ENCODE assay signal across 8 cellular contexts in the genomic region with DNA sequence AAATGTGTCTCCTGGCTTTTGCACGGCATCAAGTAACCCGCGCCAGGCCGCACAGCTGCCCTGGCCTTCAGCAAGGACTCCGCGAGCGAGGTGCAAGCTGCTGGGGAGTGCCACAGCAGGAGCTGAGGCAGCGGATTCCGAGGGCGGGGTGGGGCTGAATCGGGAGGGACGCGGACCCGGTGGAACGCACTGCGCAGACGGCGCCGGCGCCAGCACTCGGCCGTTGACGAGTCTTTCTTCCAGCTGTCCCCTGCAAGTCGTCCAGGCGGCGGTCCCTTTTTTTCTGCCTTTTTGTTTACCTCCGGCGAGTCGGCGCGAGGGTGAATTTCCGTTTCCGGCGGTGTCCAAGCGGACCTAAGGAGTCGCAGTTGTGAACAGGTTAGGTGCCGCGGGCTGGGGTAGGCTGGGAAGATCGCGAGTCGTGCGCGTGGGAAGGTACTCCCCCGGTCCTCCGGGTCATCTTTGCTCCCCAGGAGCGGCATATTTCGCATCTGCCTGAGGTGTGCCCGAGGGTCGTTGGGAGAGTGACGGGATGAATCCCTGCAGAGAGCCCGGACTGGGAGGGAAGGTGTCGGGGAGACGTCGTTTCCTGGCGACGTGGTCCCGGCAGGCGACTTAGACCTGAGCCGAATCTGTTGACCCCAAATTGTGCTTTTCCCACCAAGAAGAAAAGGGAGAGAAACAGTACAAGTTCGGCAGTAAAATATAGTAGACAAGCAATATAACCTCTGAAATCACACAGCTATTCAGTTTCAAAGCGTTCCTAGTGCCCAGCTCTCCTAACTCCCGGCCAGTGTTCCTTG.
DNase-seq lines count a peak whose midpoint lies in the region; ATAC-seq and TF ChIP-seq lines count a peak whose summit lies in the region.
"Not testable (repeated sequence)": the region's sequence is repeated elsewhere in the genome, so short reads cannot be mapped to it uniquely, and the experiment has no call there.

No MANE protein-coding gene starts in this region.

- not testable (repeated sequence) for H3K27me3 Mint-ChIP-seq in activated T-helper 2 cell treated with anti-CD3 and anti-CD28 coated beads, Interferon-gamma antibody, Interleukin-2, Interleukin-4, amounts not matched to agents 10 μg/mL and 5 μg/mL and 100 μg/mL, durations not matched to agents 14 hours and 24 hours and 36 hours (ENCODE audit: low read depth)

- not testable (repeated sequence) for H3K9me3 Mint-ChIP-seq in activated T-helper 2 cell treated with anti-CD3 and anti-CD28 coated beads, Interferon-gamma antibody, Interleukin-2, Interleukin-4, amounts not matched to agents 10 μg/mL and 5 μg/mL and 100 μg/mL, durations not matched to agents 14 hours and 24 hours and 36 hours

- peak; percentile 77 for ATAC-seq in GM21717 (IDR thresholded peaks at IDR 0.05; ENCODE audit: unreplicated experiment)

- peak overlapping the region; percentile 98 for H3K27ac Mint-ChIP-seq in activated T-helper 2 cell treated with anti-CD3 and anti-CD28 coated beads, Interferon-gamma antibody, Interleukin-2, Interleukin-4, amounts not matched to agents 10 μg/mL and 5 μg/mL and 100 μg/mL, durations not matched to agents 14 hours and 24 hours and 36 hours

- H3K4me3 ChIP-seq in Jurkat, Clone E6-1 (ENCODE audit: low read length): peak overlapping the region; percentile 67
- H3K4me3 ChIP-seq in fibroblast of pulmonary artery (replicated peaks; ENCODE audit: low read depth, low read length) (peak overlapping the region; percentile 77), muscle layer of duodenum (ENCODE audit: low read depth in 1 of 2, low read length in 2 of 2) (peak overlapping the region; percentile 53 to 72)

- H3K4me3 Mint-ChIP-seq in activated T-helper 2 cell treated with anti-CD3 and anti-CD28 coated beads, Interferon-gamma antibody, Interleukin-2, Interleukin-4, amounts not matched to agents 10 μg/mL and 5 μg/mL and 100 μg/mL, durations not matched to agents 14 hours and 24 hours and 36 hours (ENCODE audit: low read depth): peak overlapping the region; percentile 99

- peaks cover 24% of the 10 kb centered on the region for H3K4me1 Mint-ChIP-seq in activated T-helper 2 cell treated with anti-CD3 and anti-CD28 coated beads, Interferon-gamma antibody, Interleukin-2, Interleukin-4, amounts not matched to agents 10 μg/mL and 5 μg/mL and 100 μg/mL, durations not matched to agents 14 hours and 24 hours and 36 hours (ENCODE audit: low read depth)

- not testable (repeated sequence) for H3K9me3 ChIP-seq in muscle layer of duodenum (ENCODE audit: control insufficient read depth in 1 of 2, low read length in 2 of 2)

- not testable (repeated sequence) for TF ChIP-seq CTCF in fibroblast of pulmonary artery (IDR thresholded peaks at IDR 0.05; ENCODE audit: low read length, missing control alignments)

- intact Hi-C loops in activated T-helper 2 cell treated with anti-CD3 and anti-CD28 coated beads, Interferon-gamma antibody, Interleukin-2, Interleukin-4, amounts not matched to agents 10 μg/mL and 5 μg/mL and 100 μg/mL, durations not matched to agents 14 hours and 24 hours and 36 hours (cut with micrococcal nuclease): not testable (repeated sequence)

- not testable (repeated sequence) for H3K4me1 ChIP-seq in muscle layer of duodenum (ENCODE audit: control insufficient read depth in 1 of 2, insufficient read depth in 2 of 2, low read length in 2 of 2)

- peak overlapping the region; percentile 23 for H3K27ac ChIP-seq in muscle layer of duodenum (ENCODE audit: low read length)

- H3K36me3 ChIP-seq in muscle layer of duodenum (ENCODE audit: control insufficient read depth in 1 of 2, insufficient read depth in 2 of 2, low read length in 2 of 2): not testable (repeated sequence)

- H3K36me3 Mint-ChIP-seq in activated T-helper 2 cell treated with anti-CD3 and anti-CD28 coated beads, Interferon-gamma antibody, Interleukin-2, Interleukin-4, amounts not matched to agents 10 μg/mL and 5 μg/mL and 100 μg/mL, durations not matched to agents 14 hours and 24 hours and 36 hours (ENCODE audit: low read depth): not testable (repeated sequence)

- H3K27me3 ChIP-seq in muscle layer of duodenum (ENCODE audit: low read depth, low read length): not testable (repeated sequence)

- DNase-seq in DMS 273 treated with DMSO at 0.1 percent for 48 hours (lab: John Stamatoyannopoulos, UW) (peak; percentile 44), RKO (ENCODE audit: low spot score) (peak; percentile 88), fibroblast of pulmonary artery (ENCODE audit: low read depth) (peak; percentile 49)
- DNase-seq in Jurkat, Clone E6-1 (ENCODE audit: low read depth, low spot score): peak; percentile 47
- DNase-seq in activated T-helper 2 cell treated with anti-CD3 and anti-CD28 coated beads, Interferon-gamma antibody, Interleukin-2, Interleukin-4, amounts not matched to agents 10 μg/mL and 5 μg/mL and 100 μg/mL, durations not matched to agents 14 hours and 24 hours and 36 hours (ENCODE audit: low spot score): peak; percentile 68
- peak; percentile 9 to 30 for DNase-seq in stimulated activated CD8-positive, alpha-beta memory T cell treated with anti-CD3 and anti-CD28 coated beads, Interleukin-4, amount 100 ng/mL, for 1 hour (ENCODE audit: low read depth in 2 of 2, low spot score in 1 of 2)

Comparison
In these comparisons a context has a peak if more than half of its experiments do, and no peak if none do; other contexts are left out.
1. Peak in every context shown above with its lines: DNase-seq, ATAC-seq, H3K4me3 ChIP-seq and H3K27ac ChIP-seq.
2. DNase-seq: peak in every context shown above with its lines; median percentile 88 in RKO; 68 in activated T-helper 2 cell treated with anti-CD3 and anti-CD28 coated beads, Interferon-gamma antibody, Interleukin-2, Interleukin-4, amounts not matched to agents 10 μg/mL and 5 μg/mL and 100 μg/mL, durations not matched to agents 14 hours and 24 hours and 36 hours; 49 in fibroblast of pulmonary artery; 47 in Jurkat, Clone E6-1; 44 in DMS 273 treated with DMSO at 0.1 percent for 48 hours; 20 in stimulated activated CD8-positive, alpha-beta memory T cell treated with anti-CD3 and anti-CD28 coated beads, Interleukin-4, amount 100 ng/mL, for 1 hour.